ENCODE assay signal across 7 cellular contexts in genomic region chr14:77026166-77026929, GRCh38. TPM values are rescaled to one million over a fixed set of nuclear protein-coding genes. Genes with fewer than 3 reads are reported as not detected.
A peak's percentile ranks its signal among the peaks of the same experiment; 100 is the strongest.
DNase-seq lines count a peak whose midpoint lies in the region; ATAC-seq, FAIRE-seq and TF ChIP-seq lines count a peak whose summit lies in the region.

No MANE protein-coding gene starts in this region.

- peaks cover 55% of the 10 kb centered on the region for H3K36me3 Mint-ChIP-seq in dendritic cell treated with granulocyte-macrophage colony-stimulating factor and Interleukin-4, amounts not matched to agents 40 ng/mL and 50 ng/mL, for 4 days (ENCODE audit: low read depth)

- intact Hi-C loops in dendritic cell treated with granulocyte-macrophage colony-stimulating factor and Interleukin-4, amounts not matched to agents 40 ng/mL and 50 ng/mL, for 4 days (cut with micrococcal nuclease) = loop anchor here (5.0 to 10.0 kb wide), 2 partner anchors 69 to 112 kb away; no protein-coding TSS in a partner anchor
- intact Hi-C loops in aorta (cut with DNase I) = loop anchor here in 1 of 2 donors (2.0 kb wide), 1 partner anchor 18 kb away; no protein-coding TSS in a partner anchor

- peak overlapping the region; percentile 99 to 100 for H3K27ac ChIP-seq in mucosa of rectum (ENCODE audit: low read depth in 2 of 2, low read length in 2 of 2)
- peak overlapping the region; percentile 4 to 100 for H3K27ac ChIP-seq in aorta (ENCODE audit: low read depth in 1 of 2, low read length in 2 of 2)

- peak overlapping the region; percentile 49 to 97 for H3K9ac ChIP-seq in mucosa of rectum (ENCODE audit: low read depth in 1 of 2, low read length in 2 of 2)

- 11 to 21% methylated on average over 74 to 76 of the region's 76 CpGs for WGBS in aorta, 2 donors

- no peaks in the 10 kb centered on the region for H3K9me3 ChIP-seq in mucosa of rectum (ENCODE audit: control insufficient read depth in 2 of 2, low read length in 2 of 2)
- no peaks in the 10 kb centered on the region for H3K9me3 ChIP-seq in aorta (ENCODE audit: control insufficient read depth, low read length)

- TF ChIP-seq POLR2A in GM12892 (IDR thresholded peaks at IDR 0.05; ENCODE audit: low read depth, low read length) = no peak

- no peaks in the 10 kb centered on the region for H3K9me3 Mint-ChIP-seq in dendritic cell treated with granulocyte-macrophage colony-stimulating factor and Interleukin-4, amounts not matched to agents 40 ng/mL and 50 ng/mL, for 4 days

- DNase-seq in GM12864 (ENCODE audit: low read depth) = no peak
- peak; percentile 43 for DNase-seq in NCI-H748 treated with DMSO at 0.1 percent for 48 hours (lab: John Stamatoyannopoulos, UW)
- DNase-seq in aorta = peak; percentile 71 to 84
- DNase-seq in GM12892 (ENCODE audit: insufficient read length) = no peak
- DNase-seq in KBM-7 = no peak

- no peak for FAIRE-seq in GM12892 (lab: Jason Lieb, UNC)

- H3K27me3 Mint-ChIP-seq in dendritic cell treated with granulocyte-macrophage colony-stimulating factor and Interleukin-4, amounts not matched to agents 40 ng/mL and 50 ng/mL, for 4 days = no peaks in the 10 kb centered on the region

- H3K27me3 ChIP-seq in mucosa of rectum (ENCODE audit: control insufficient read depth in 2 of 2, insufficient read depth in 2 of 2, low read length in 2 of 2) (no peaks in the 10 kb centered on the region), aorta (ENCODE audit: control insufficient read depth in 1 of 2, insufficient read depth in 2 of 2, low read length in 1 of 2) (no peaks in the 10 kb centered on the region)

- H3K27ac Mint-ChIP-seq in dendritic cell treated with granulocyte-macrophage colony-stimulating factor and Interleukin-4, amounts not matched to agents 40 ng/mL and 50 ng/mL, for 4 days = peak overlapping the region; percentile 94

- peak overlapping the region; percentile 80 for H3K4me3 Mint-ChIP-seq in dendritic cell treated with granulocyte-macrophage colony-stimulating factor and Interleukin-4, amounts not matched to agents 40 ng/mL and 50 ng/mL, for 4 days

- ATAC-seq in aorta (ENCODE audit: low FRiP score) = peak; percentile 15

- peaks cover 38% of the 10 kb centered on the region for H3K4me1 Mint-ChIP-seq in dendritic cell treated with granulocyte-macrophage colony-stimulating factor and Interleukin-4, amounts not matched to agents 40 ng/mL and 50 ng/mL, for 4 days (ENCODE audit: low read depth)

- in situ Hi-C loops in KBM-7 (cut with MboI; ENCODE audit: low pct_unique_long_range_greater_than_20kb, low sequenced_read_pairs) = no loop called here

- H3K4me3 ChIP-seq in GM12864 (ENCODE audit: low read depth, low read length) (peak overlapping the region; percentile 69), mucosa of rectum (ENCODE audit: low read length in 2 of 2) (peak overlapping the region; percentile 78 to 79), aorta (ENCODE audit: low read length in 2 of 2) (peak overlapping the region; percentile 77 to 95)

- H3K4me1 ChIP-seq in mucosa of rectum (ENCODE audit: control insufficient read depth in 2 of 2, insufficient read depth in 2 of 2, low read length in 2 of 2) (peaks cover 58 to 65% of the 10 kb centered on the region in 2 donors), aorta (ENCODE audit: control insufficient read depth in 1 of 2, insufficient read depth in 2 of 2, low read length in 2 of 2) (peaks cover 0 to 5% of the 10 kb centered on the region in 2 donors)

- H3K36me3 ChIP-seq in mucosa of rectum (ENCODE audit: control insufficient read depth in 2 of 2, insufficient read depth in 2 of 2, low read length in 2 of 2) (peaks cover 2 to 4% of the 10 kb centered on the region in 2 donors), aorta (ENCODE audit: control insufficient read depth in 1 of 2, insufficient read depth in 2 of 2, low read length in 1 of 2) (no peaks in the 10 kb centered on the region)

- no peak for TF ChIP-seq CTCF in GM12864 (IDR thresholded peaks at IDR 0.05; ENCODE audit: low read depth, low read length, missing control alignments)

RNA-seq across cellular contexts. Expression of gene IRF2BPL, which starts 2.2 kb away (rescaled TPM):
- 10 to 100 TPM; 34.7 to 59.6 TPM for total RNA-seq in aorta
- polyA plus RNA-seq in aorta = 10 to 100 TPM in 1 of 2 donors, 1 to 10 TPM in 1; 3.4 to 13.0 TPM
- 3.9 TPM for polyA plus RNA-seq in GM12892 (2012; ENCODE audit: missing spikeins)

Comparison
In these comparisons a context has a peak if more than half of its experiments do, and no peak if none do; other contexts are left out.
1. DNase-seq: peak in NCI-H748 treated with DMSO at 0.1 percent for 48 hours (single experiment) and aorta (2 of 2); none in GM12864 (single experiment), GM12892 (single experiment) and KBM-7 (single experiment).
2. Peak in every context shown above with its lines, with median percentiles within 50 percentile points of each other: H3K4me3 ChIP-seq.